20 cellular contexts compared by ENCODE assay signal in the genomic region with DNA sequence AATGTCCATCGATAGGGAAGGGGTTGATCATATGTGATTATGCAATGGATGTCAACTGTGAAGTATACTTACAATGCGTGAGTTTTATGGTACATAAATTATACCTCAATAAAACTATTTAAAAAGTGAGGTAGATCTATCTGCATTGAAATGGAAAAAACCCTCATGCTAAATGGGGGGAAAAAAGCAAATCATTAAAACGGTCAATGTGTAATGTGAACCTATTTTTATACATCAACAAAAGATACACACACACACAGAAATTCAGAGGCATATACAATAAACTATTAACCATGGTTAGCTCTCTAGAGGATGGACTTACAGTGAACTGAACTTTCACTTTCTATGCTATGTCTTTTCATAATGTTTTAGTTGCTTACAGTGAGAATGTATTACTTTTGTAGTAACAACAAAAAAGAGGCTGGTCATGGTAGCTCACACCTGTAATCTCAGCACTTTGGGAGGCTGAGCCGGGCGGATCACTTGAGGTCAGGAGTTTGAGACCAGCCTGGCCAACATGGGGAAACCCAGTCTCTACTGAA. TPM values are rescaled to one million over a fixed set of nuclear protein-coding genes. Genes with fewer than 3 reads are reported as not detected.
DNase-seq lines count a peak whose midpoint lies in the region; ATAC-seq and TF ChIP-seq lines count a peak whose summit lies in the region.
"Had no signal": no experiment of that assay in that cellular context is flagged by ENCODE, and none has a peak within 500 bp of the region (broad histone marks: within the 10 kb centered on the region; RNA-seq: fewer than 3 reads in every experiment).

No MANE protein-coding gene starts in this region.

- TF ChIP-seq POLR2A in sigmoid colon (IDR thresholded peaks at IDR 0.05), result no peak

- peaks cover 5% of the 10 kb centered on the region for H3K36me3 Mint-ChIP-seq in activated CD8-positive, alpha-beta T cell treated with anti-CD3 and anti-CD28 coated beads, Interleukin-2, amount 10 ng/mL, durations not matched to agents 7 days and 5 days (ENCODE audit: low read depth)
- H3K36me3 Mint-ChIP-seq in activated CD8-positive, alpha-beta T cell treated with anti-CD3 and anti-CD28 coated beads for 36 hours (ENCODE audit: low read depth), result peaks cover 2% of the 10 kb centered on the region
- H3K36me3 Mint-ChIP-seq in activated naive CD8-positive, alpha-beta T cell treated with anti-CD3 and anti-CD28 coated beads for 36 hours, result peaks cover 18% of the 10 kb centered on the region
- peaks cover under 1% of the 10 kb centered on the region for H3K36me3 Mint-ChIP-seq in osteocyte (ENCODE audit: unreplicated experiment)

- no peak for ATAC-seq in activated CD8-positive, alpha-beta T cell treated with anti-CD3 and anti-CD28 coated beads, Interleukin-2, amount 10 ng/mL, durations not matched to agents 7 days and 5 days
- no peak for ATAC-seq in activated CD8-positive, alpha-beta T cell treated with anti-CD3 and anti-CD28 coated beads for 36 hours
- peak; percentile 72 for ATAC-seq in GM21786 (IDR thresholded peaks at IDR 0.05; ENCODE audit: unreplicated experiment)

- H3K4me1 Mint-ChIP-seq in activated CD8-positive, alpha-beta T cell treated with anti-CD3 and anti-CD28 coated beads, Interleukin-2, amount 10 ng/mL, durations not matched to agents 7 days and 5 days (ENCODE audit: low read depth), result peaks cover 48% of the 10 kb centered on the region
- H3K4me1 Mint-ChIP-seq in activated CD8-positive, alpha-beta T cell treated with anti-CD3 and anti-CD28 coated beads for 36 hours (ENCODE audit: low read depth), result peaks cover 41% of the 10 kb centered on the region
- H3K4me1 Mint-ChIP-seq in activated naive CD8-positive, alpha-beta T cell treated with anti-CD3 and anti-CD28 coated beads for 36 hours, result peaks cover 30% of the 10 kb centered on the region
- peaks cover 12% of the 10 kb centered on the region for H3K4me1 Mint-ChIP-seq in osteocyte (ENCODE audit: unreplicated experiment)

- no peaks in the 10 kb centered on the region for H3K36me3 ChIP-seq in sigmoid colon
- H3K36me3 ChIP-seq: BE2C had no signal

- peaks cover 0 to 8% (median 0%) of the 10 kb centered on the region in 4 donors for H3K4me1 ChIP-seq in sigmoid colon
- H3K4me1 ChIP-seq: BE2C had no signal

- no peak overlapping the region for H3K27ac ChIP-seq in sigmoid colon
- H3K27ac ChIP-seq: hepatocyte, SK-N-MC had no signal

- 21 to 57% methylated on average over 5 of the region's 5 CpGs for WGBS in sigmoid colon, 2 donors

- peak overlapping the region; percentile 15 for H3K4me3 Mint-ChIP-seq in activated CD8-positive, alpha-beta T cell treated with anti-CD3 and anti-CD28 coated beads, Interleukin-2, amount 10 ng/mL, durations not matched to agents 7 days and 5 days
- H3K4me3 Mint-ChIP-seq in activated CD8-positive, alpha-beta T cell treated with anti-CD3 and anti-CD28 coated beads for 36 hours, result no peak overlapping the region
- H3K4me3 Mint-ChIP-seq in activated naive CD8-positive, alpha-beta T cell treated with anti-CD3 and anti-CD28 coated beads for 36 hours, result no peak overlapping the region
- no peak overlapping the region for H3K4me3 Mint-ChIP-seq in osteocyte (ENCODE audit: unreplicated experiment)
- H3K4me3 Mint-ChIP-seq: activated B cell treated with CpG ODN at 0.5 μM for 24 hours had no signal

- no peaks in the 10 kb centered on the region for H3K9me3 ChIP-seq in sigmoid colon
- H3K9me3 ChIP-seq: BE2C had no signal

- intact Hi-C loops in activated CD8-positive, alpha-beta T cell treated with anti-CD3 and anti-CD28 coated beads for 36 hours (cut with micrococcal nuclease), result no loop called here
- intact Hi-C loops in sigmoid colon (cut with DNase I), result no loop called here

- TF ChIP-seq CTCF in activated CD8-positive, alpha-beta T cell treated with anti-CD3 and anti-CD28 coated beads for 36 hours (IDR thresholded peaks at IDR 0.05), result no peak
- no peak for TF ChIP-seq CTCF in osteocyte (IDR thresholded peaks at IDR 0.05)
- no peak for TF ChIP-seq CTCF in sigmoid colon (IDR thresholded peaks at IDR 0.05)

- no peaks in the 10 kb centered on the region for H3K9me3 Mint-ChIP-seq in activated CD8-positive, alpha-beta T cell treated with anti-CD3 and anti-CD28 coated beads, Interleukin-2, amount 10 ng/mL, durations not matched to agents 7 days and 5 days (ENCODE audit: insufficient read depth)
- no peaks in the 10 kb centered on the region for H3K9me3 Mint-ChIP-seq in activated CD8-positive, alpha-beta T cell treated with anti-CD3 and anti-CD28 coated beads for 36 hours
- no peaks in the 10 kb centered on the region for H3K9me3 Mint-ChIP-seq in activated naive CD8-positive, alpha-beta T cell treated with anti-CD3 and anti-CD28 coated beads for 36 hours
- H3K9me3 Mint-ChIP-seq in osteocyte (ENCODE audit: unreplicated experiment), result no peaks in the 10 kb centered on the region
- H3K9me3 Mint-ChIP-seq: activated B cell treated with CpG ODN at 0.5 μM for 24 hours; activated T-helper 2 cell treated with anti-CD3 and anti-CD28 coated beads, Interferon-gamma antibody, Interleukin-2, Interleukin-4, amounts not matched to agents 10 μg/mL and 5 μg/mL and 100 μg/mL, durations not matched to agents 14 hours and 24 hours and 36 hours had no signal

- no peaks in the 10 kb centered on the region for H3K27me3 ChIP-seq in sigmoid colon
- H3K27me3 ChIP-seq: BE2C, dorsolateral prefrontal cortex, hepatocyte had no signal

- H3K4me3 ChIP-seq in sigmoid colon, result no peak overlapping the region
- H3K4me3 ChIP-seq: dorsolateral prefrontal cortex, hepatocyte, SK-N-MC had no signal

- CTCF ChIA-PET in activated CD8-positive, alpha-beta T cell treated with anti-CD3 and anti-CD28 coated beads, Interleukin-2, amount 10 ng/mL, durations not matched to agents 7 days and 5 days (lab: Charles Lee), result interaction anchor here (1.9 to 2.2 kb wide), 2 partner anchors 8 to 24 kb away, joined by 5 read pairs; no protein-coding TSS in a partner anchor
- CTCF ChIA-PET in activated CD8-positive, alpha-beta T cell treated with anti-CD3 and anti-CD28 coated beads for 36 hours (lab: Charles Lee), result interaction anchor here (1.0 to 1.4 kb wide), 4 partner anchors 16 to 61 kb away, joined by 3 to 4 read pairs (median 3); no protein-coding TSS in a partner anchor

- no peak for DNase-seq in activated CD8-positive, alpha-beta T cell treated with anti-CD3 and anti-CD28 coated beads, Interleukin-2, amount 10 ng/mL, durations not matched to agents 7 days and 5 days
- no peak for DNase-seq in activated CD8-positive, alpha-beta T cell treated with anti-CD3 and anti-CD28 coated beads for 36 hours
- no peak for DNase-seq in activated naive CD8-positive, alpha-beta T cell treated with anti-CD3 and anti-CD28 coated beads for 36 hours
- no peak for DNase-seq in osteocyte (ENCODE audit: extremely low spot score, unreplicated experiment)
- no peak for DNase-seq in sigmoid colon
- no peak for DNase-seq in NCI-H524 (lab: John Stamatoyannopoulos, UW)
- DNase-seq in T-helper 2 cell, result no peak
- DNase-seq: activated B cell treated with CpG ODN at 0.5 μM for 24 hours; BE2C; dorsolateral prefrontal cortex; foreskin fibroblast; H7; NCI-H1417; NCI-H2107; NCI-H526; stimulated activated CD4-positive, alpha-beta T cell treated with anti-CD3 and anti-CD28 coated beads, Interleukin-4, amount 100 ng/mL, for 1 hour had no signal

- TF ChIP-seq EP300 in sigmoid colon (IDR thresholded peaks at IDR 0.05), result no peak

- no peaks in the 10 kb centered on the region for H3K27me3 Mint-ChIP-seq in activated CD8-positive, alpha-beta T cell treated with anti-CD3 and anti-CD28 coated beads, Interleukin-2, amount 10 ng/mL, durations not matched to agents 7 days and 5 days (ENCODE audit: low read depth)
- H3K27me3 Mint-ChIP-seq in activated CD8-positive, alpha-beta T cell treated with anti-CD3 and anti-CD28 coated beads for 36 hours, result no peaks in the 10 kb centered on the region
- H3K27me3 Mint-ChIP-seq in activated naive CD8-positive, alpha-beta T cell treated with anti-CD3 and anti-CD28 coated beads for 36 hours, result no peaks in the 10 kb centered on the region
- H3K27me3 Mint-ChIP-seq in osteocyte (ENCODE audit: unreplicated experiment), result no peaks in the 10 kb centered on the region
- H3K27me3 Mint-ChIP-seq: activated B cell treated with CpG ODN at 0.5 μM for 24 hours had no signal

- POLR2A ChIA-PET in activated CD8-positive, alpha-beta T cell treated with anti-CD3 and anti-CD28 coated beads, Interleukin-2, amount 10 ng/mL, durations not matched to agents 7 days and 5 days (lab: Charles Lee), result no interaction called here
- POLR2A ChIA-PET in activated CD8-positive, alpha-beta T cell treated with anti-CD3 and anti-CD28 coated beads for 36 hours (lab: Charles Lee), result interaction anchor here (2.0 kb wide), 1 partner anchor 19 kb away, joined by 10 read pairs; no protein-coding TSS in a partner anchor

- peak overlapping the region; percentile 39 for H3K27ac Mint-ChIP-seq in activated CD8-positive, alpha-beta T cell treated with anti-CD3 and anti-CD28 coated beads, Interleukin-2, amount 10 ng/mL, durations not matched to agents 7 days and 5 days
- H3K27ac Mint-ChIP-seq in activated CD8-positive, alpha-beta T cell treated with anti-CD3 and anti-CD28 coated beads for 36 hours, result no peak overlapping the region
- peak overlapping the region; percentile 59 for H3K27ac Mint-ChIP-seq in activated naive CD8-positive, alpha-beta T cell treated with anti-CD3 and anti-CD28 coated beads for 36 hours
- peak overlapping the region; percentile 15 for H3K27ac Mint-ChIP-seq in osteocyte (ENCODE audit: unreplicated experiment)
- H3K27ac Mint-ChIP-seq: activated B cell treated with CpG ODN at 0.5 μM for 24 hours had no signal

RNA-seq across cellular contexts. Expression of gene STIMATE, which starts 23.1 kb away (rescaled TPM):
- 10 to 100 TPM; 26.5 to 29.9 TPM for total RNA-seq in activated CD8-positive, alpha-beta T cell treated with anti-CD3 and anti-CD28 coated beads, Interleukin-2, amount 10 ng/mL, durations not matched to agents 7 days and 5 days
- total RNA-seq in activated CD8-positive, alpha-beta T cell treated with anti-CD3 and anti-CD28 coated beads for 36 hours, result 10 to 100 TPM; 17.3 to 18.3 TPM
- total RNA-seq in activated naive CD8-positive, alpha-beta T cell treated with anti-CD3 and anti-CD28 coated beads for 36 hours, result 10 to 100 TPM; 23.6 to 30.0 TPM
- total RNA-seq in osteocyte (22.9 and 25.3 TPM in 2 replicates), sigmoid colon (10 to 100 TPM; 11.5 to 19.5 (median 14.7) TPM)
- polyA plus RNA-seq in sigmoid colon, result 1 to 10 TPM; 2.5 to 7.7 (median 4.8) TPM

RNA-seq across cellular contexts. Expression of gene MUSTN1, which starts 39.4 kb away (rescaled TPM):
- 1 to 10 TPM; 1.5 TPM for total RNA-seq in activated CD8-positive, alpha-beta T cell treated with anti-CD3 and anti-CD28 coated beads, Interleukin-2, amount 10 ng/mL, durations not matched to agents 7 days and 5 days
- not detected for total RNA-seq in activated CD8-positive, alpha-beta T cell treated with anti-CD3 and anti-CD28 coated beads for 36 hours
- 1 to 10 TPM in 1 of 2 experiments, under 1 TPM in 1; 0.91 to 1.0 TPM for total RNA-seq in activated naive CD8-positive, alpha-beta T cell treated with anti-CD3 and anti-CD28 coated beads for 36 hours
- 2.0 and 6.2 TPM in 2 replicates for total RNA-seq in osteocyte
- 10 to 100 TPM in 1 of 4 donors, 1 to 10 TPM in 3; 4.2 to 12.7 (median 6.9) TPM for total RNA-seq in sigmoid colon
- polyA plus RNA-seq in sigmoid colon, result 10 to 100 TPM in 1 of 3 donors, 1 to 10 TPM in 1, not detected in 1; 7.2 to 11.1 TPM

RNA-seq across cellular contexts. Expression of gene ITIH4, which starts 43.8 kb away (rescaled TPM):
- total RNA-seq in activated CD8-positive, alpha-beta T cell treated with anti-CD3 and anti-CD28 coated beads, Interleukin-2, amount 10 ng/mL, durations not matched to agents 7 days and 5 days, result 10 to 100 TPM; 15.1 to 16.3 TPM
- total RNA-seq in activated CD8-positive, alpha-beta T cell treated with anti-CD3 and anti-CD28 coated beads for 36 hours, result 1 to 10 TPM; 3.9 to 5.5 TPM
- 1 to 10 TPM; 4.8 to 6.8 TPM for total RNA-seq in activated naive CD8-positive, alpha-beta T cell treated with anti-CD3 and anti-CD28 coated beads for 36 hours
- total RNA-seq in osteocyte (7.1 and 7.2 TPM in 2 replicates), sigmoid colon (10 to 100 TPM in 1 of 4 donors, 1 to 10 TPM in 3; 2.5 to 12.2 (median 6.7) TPM)
- polyA plus RNA-seq in sigmoid colon, result 1 to 10 TPM in 1 of 3 donors, not detected in 2; 5.4 TPM
